8 cellular contexts compared by ENCODE assay signal in the genomic region with DNA sequence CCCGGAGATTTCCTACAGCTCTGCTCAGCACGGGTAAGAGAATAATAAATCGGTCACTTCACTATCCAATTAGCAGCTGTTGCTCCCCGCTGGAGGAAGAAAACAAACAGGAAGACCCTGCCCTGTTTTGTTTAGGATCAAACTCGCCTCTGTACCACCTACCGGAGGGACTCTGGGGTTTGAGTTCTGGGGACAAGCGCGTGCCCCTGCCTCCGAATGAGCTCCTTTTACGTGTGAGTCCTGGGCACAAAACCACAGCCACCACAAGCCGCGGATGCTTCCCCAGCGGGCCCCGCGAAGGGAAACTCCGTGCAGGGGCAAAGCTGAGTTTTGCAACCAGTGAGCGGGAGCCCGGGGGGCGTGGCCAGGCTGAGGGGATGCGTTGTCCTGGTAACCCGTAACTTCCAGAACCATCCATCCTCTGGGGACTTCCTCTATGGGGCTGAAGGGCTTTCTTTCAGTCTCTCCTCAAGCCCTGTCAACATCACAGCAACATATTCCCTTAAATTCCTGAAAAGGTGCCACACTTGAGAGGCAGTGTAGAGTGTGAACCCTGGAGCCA.
DNase-seq lines count a peak whose midpoint lies in the region; ATAC-seq, FAIRE-seq and TF ChIP-seq lines count a peak whose summit lies in the region.

No MANE protein-coding gene starts in this region.

- H3K79me2 ChIP-seq in astrocyte (ENCODE audit: insufficient read depth, low read length) (no peaks in the 10 kb centered on the region), PC-9 (ENCODE audit: low read depth) (no peaks in the 10 kb centered on the region)

- TF ChIP-seq CTCF in astrocyte (IDR thresholded peaks at IDR 0.05; ENCODE audit: insufficient read depth, low read depth, low read length): no peak
- TF ChIP-seq CTCF in sigmoid colon (IDR thresholded peaks at IDR 0.05): no peak
- TF ChIP-seq CTCF in PC-9 (conservative IDR thresholded peaks at IDR 0.05): no peak

- CTCF ChIA-PET in PC-9 (lab: Charles Lee): no interaction called here

- peak overlapping the region; percentile 74 for H2AFZ ChIP-seq in astrocyte (ENCODE audit: low read depth, low read length)
- no peak overlapping the region for H2AFZ ChIP-seq in PC-9

- H3K9me2 ChIP-seq in PC-9 (ENCODE audit: insufficient read depth): no peaks in the 10 kb centered on the region

- no peak overlapping the region for H3K27ac ChIP-seq in astrocyte (ENCODE audit: low read depth, low read length)
- no peak overlapping the region for H3K27ac ChIP-seq in sigmoid colon
- H3K27ac ChIP-seq in PC-9: no peak overlapping the region

- WGBS in sigmoid colon, 2 donors: 1 to 2% methylated on average over 21 of the region's 21 CpGs

- no peak for TF ChIP-seq POLR2A in sigmoid colon (IDR thresholded peaks at IDR 0.05)

- H3K9me3 ChIP-seq in astrocyte (ENCODE audit: insufficient read depth, low read depth, low read length) (no peaks in the 10 kb centered on the region), sigmoid colon (no peaks in the 10 kb centered on the region), PC-9 (ENCODE audit: insufficient read depth, low read depth) (no peaks in the 10 kb centered on the region)

- H3K9ac ChIP-seq in astrocyte (ENCODE audit: low read length): peak overlapping the region; percentile 39

- peaks cover 3% of the 10 kb centered on the region for H3K9me3 Mint-ChIP-seq in astrocyte (ENCODE audit: unreplicated experiment)

- no TSS peak for BruUV-seq in PC-9 (replicated peaks; lab: Mats Ljungman, UMichigan)

- H3K36me3 Mint-ChIP-seq in astrocyte (ENCODE audit: low read depth, unreplicated experiment): no peaks in the 10 kb centered on the region

- peaks cover 7% of the 10 kb centered on the region for H3K4me1 Mint-ChIP-seq in astrocyte (ENCODE audit: low read depth, unreplicated experiment)

- H3K27me3 ChIP-seq in astrocyte (ENCODE audit: insufficient read depth, low read length): peaks cover 59% of the 10 kb centered on the region
- no peaks in the 10 kb centered on the region for H3K27me3 ChIP-seq in sigmoid colon
- peaks cover 43% of the 10 kb centered on the region for H3K27me3 ChIP-seq in PC-9 (ENCODE audit: insufficient read depth, low read depth)

- DNase-seq in ELR (ENCODE audit: low read depth): peak; percentile 57
- DNase-seq in KBM-7: peak; percentile 95
- peak; percentile 61 to 91 (median 73) for DNase-seq in T-helper 2 cell
- DNase-seq in astrocyte (ENCODE audit: low read depth): peak; percentile 50
- peak; percentile 89 for DNase-seq in sigmoid colon
- DNase-seq in PC-9: no peak

- FAIRE-seq in astrocyte (lab: Jason Lieb, UNC): no peak

- H3K4me2 ChIP-seq in astrocyte (ENCODE audit: low read length): peak overlapping the region; percentile 86
- no peak overlapping the region; the same call in 1 of the 2 replicates for H3K4me2 ChIP-seq in PC-9

- H3K36me3 ChIP-seq in astrocyte (ENCODE audit: insufficient read depth, low read length) (no peaks in the 10 kb centered on the region), sigmoid colon (no peaks in the 10 kb centered on the region), PC-9 (ENCODE audit: low read depth) (no peaks in the 10 kb centered on the region)

- H3K4me1 ChIP-seq in astrocyte (ENCODE audit: insufficient read depth, low read length): peaks cover 6% of the 10 kb centered on the region
- peaks cover 0 to 14% (median 11%) of the 10 kb centered on the region in 4 donors for H3K4me1 ChIP-seq in sigmoid colon
- no peaks in the 10 kb centered on the region for H3K4me1 ChIP-seq in PC-9 (replicated peaks; ENCODE audit: insufficient read depth)

- H4K20me1 ChIP-seq in astrocyte (ENCODE audit: insufficient read depth, low read length) (no peaks in the 10 kb centered on the region), PC-9 (ENCODE audit: insufficient read depth) (no peaks in the 10 kb centered on the region)

- no peak overlapping the region for H3K27ac Mint-ChIP-seq in astrocyte (ENCODE audit: unreplicated experiment)

- no peaks in the 10 kb centered on the region for H3F3A ChIP-seq in PC-9 (ENCODE audit: insufficient read depth, low read depth)

- H3K27me3 Mint-ChIP-seq in astrocyte (ENCODE audit: low read depth, unreplicated experiment): peaks cover 76% of the 10 kb centered on the region

- TF ChIP-seq EP300 in sigmoid colon (IDR thresholded peaks at IDR 0.05): no peak

- intact Hi-C loops in sigmoid colon (cut with DNase I) (no loop called here), PC-9 (cut with micrococcal nuclease; ENCODE audit: unreplicated experiment) (no loop called here)

- peak overlapping the region; percentile 66 for H3K4me3 Mint-ChIP-seq in astrocyte (ENCODE audit: unreplicated experiment)

- ATAC-seq in GM21529 (IDR thresholded peaks at IDR 0.05; ENCODE audit: unreplicated experiment): peak; percentile 66

- in situ Hi-C loops in KBM-7 (cut with MboI; ENCODE audit: low pct_unique_long_range_greater_than_20kb, low sequenced_read_pairs): no loop called here

- POLR2A ChIA-PET in PC-9 (lab: Charles Lee; ENCODE audit: unreplicated experiment): no interaction called here

- H3K4me3 ChIP-seq in astrocyte (ENCODE audit: insufficient read depth, low read depth, low read length) (peak overlapping the region; percentile 45), iPS-11a (ENCODE audit: low read depth, low read length) (peak overlapping the region; percentile 39), sigmoid colon (peak overlapping the region; percentile 10 to 37 (median 28)), PC-9 (no peak overlapping the region)

Comparison
In these comparisons a context has a peak if more than half of its experiments do, and no peak if none do; other contexts are left out.
1. DNase-seq: peak in ELR (single experiment), KBM-7 (single experiment), T-helper 2 cell (5 of 5), astrocyte (single experiment) and sigmoid colon (single experiment); none in PC-9 (0 of 2).